ENCODE assay signal across 28 cellular contexts in genomic region chr18:78721986-78722385, GRCh38.
DNase-seq lines count a peak whose midpoint lies in the region; ATAC-seq, FAIRE-seq and TF ChIP-seq lines count a peak whose summit lies in the region.
"Had no signal": no experiment of that assay in that cellular context is flagged by ENCODE, and none has a peak within 500 bp of the region (broad histone marks: within the 10 kb centered on the region; RNA-seq: fewer than 3 reads in every experiment).

No MANE protein-coding gene starts in this region.

- no peak for TF ChIP-seq RAD21 in H1 (IDR thresholded peaks at IDR 0.05 in 1 of 2, conservative IDR thresholded peaks at IDR 0.05 in 1 of 2; ENCODE audit: low read depth in 2 of 2, low read length in 2 of 2)

- H3K4me1 Mint-ChIP-seq in H9 (peaks cover 44 to 49% of the 10 kb centered on the region in 2 experiments), neural progenitor cell (peaks cover 22% of the 10 kb centered on the region)
- H3K4me1 Mint-ChIP-seq: naive thymus-derived CD8-positive, alpha-beta T cell had no signal

- H4K20me1 ChIP-seq in H9 (ENCODE audit: control insufficient read depth, insufficient read depth, insufficient read length) (no peaks in the 10 kb centered on the region), H1 (replicated peaks in 1 of 2; ENCODE audit: control insufficient read depth in 1 of 2, insufficient read depth in 2 of 2, low read length in 2 of 2) (no peaks in the 10 kb centered on the region), neural progenitor cell (ENCODE audit: low read depth) (no peaks in the 10 kb centered on the region), smooth muscle cell (ENCODE audit: low read depth) (no peaks in the 10 kb centered on the region)

- no peak for TF ChIP-seq CTCF in H9 (conservative IDR thresholded peaks at IDR 0.05)
- TF ChIP-seq CTCF in H1 (IDR thresholded peaks at IDR 0.05; ENCODE audit: control extremely low read depth in 1 of 3, insufficient read depth in 1 of 3, low read depth in 1 of 3, low read length in 3 of 3) = no peak
- TF ChIP-seq CTCF in neural progenitor cell (IDR thresholded peaks at IDR 0.05) = no peak
- no peak for TF ChIP-seq CTCF in smooth muscle cell (IDR thresholded peaks at IDR 0.05; ENCODE audit: borderline replicate concordance, insufficient read depth, poor library complexity, severe bottlenecking)
- TF ChIP-seq CTCF in omental fat pad (IDR thresholded peaks at IDR 0.05) = no peak

- H4K91ac ChIP-seq in H9 (ENCODE audit: insufficient read length, low read depth, low read length) (no peak overlapping the region), H1 (replicated peaks; ENCODE audit: insufficient read length, low read length) (no peak overlapping the region)

- no peak overlapping the region for H2BK20ac ChIP-seq in H9 (ENCODE audit: low read depth, low read length, poor library complexity, severe bottlenecking)
- no peak overlapping the region for H2BK20ac ChIP-seq in H1 (ENCODE audit: low read length)

- H3K4me3 Mint-ChIP-seq in H9 (peak overlapping the region; percentile 24 to 40; a peak in 4 of 5 replicates), neural progenitor cell (no peak overlapping the region)
- H3K4me3 Mint-ChIP-seq: CD4-positive, alpha-beta T cell; IgD-negative memory B cell; naive thymus-derived CD8-positive, alpha-beta T cell; T-helper 1 cell treated with Interleukin-12 subunit alpha and Interleukin-12 subunit beta and Interleukin-4 antibody, amounts not matched to agents 30 μg/mL and 1 μg/mL, for 36 hours had no signal

- H2BK5ac ChIP-seq in H9 (ENCODE audit: insufficient read length, low read length) (no peak overlapping the region), H1 (ENCODE audit: low read depth, low read length) (no peak overlapping the region)

- no peak overlapping the region for H4K8ac ChIP-seq in H9 (replicated peaks; ENCODE audit: insufficient read length, low read depth, low read length)
- no peak overlapping the region for H4K8ac ChIP-seq in H1 (ENCODE audit: extremely low read depth, insufficient read depth, low read length)

- no peak for FAIRE-seq in H1 (lab: Jason Lieb, UNC)
- FAIRE-seq: colon, pancreas, RCC 7860 had no signal

- H3K27ac ChIP-seq in H9 (ENCODE audit: insufficient read length, low read depth, low read length) = no peak overlapping the region
- no peak overlapping the region for H3K27ac ChIP-seq in H1 (ENCODE audit: low read depth, low read length)
- no peak overlapping the region for H3K27ac ChIP-seq in neural progenitor cell
- H3K27ac ChIP-seq in smooth muscle cell (ENCODE audit: low read depth) = no peak overlapping the region
- H3K27ac ChIP-seq: foreskin keratinocyte, left lung, pancreas, right atrium auricular region, SK-N-MC, stomach, upper lobe of left lung had no signal

- H3K79me2 ChIP-seq in H9 (ENCODE audit: insufficient read depth, low read length) = no peaks in the 10 kb centered on the region
- no peaks in the 10 kb centered on the region for H3K79me2 ChIP-seq in H1 (ENCODE audit: control insufficient read depth in 1 of 2, insufficient read depth in 2 of 2, low read length in 2 of 2)
- H3K79me2 ChIP-seq in neural progenitor cell (ENCODE audit: low read depth) = no peaks in the 10 kb centered on the region
- no peaks in the 10 kb centered on the region for H3K79me2 ChIP-seq in smooth muscle cell (ENCODE audit: low read depth)

- H3K14ac ChIP-seq in H9 (ENCODE audit: insufficient read depth, low read length) = no peak overlapping the region
- no peak overlapping the region for H3K14ac ChIP-seq in H1 (ENCODE audit: insufficient read length)

- H3K23ac ChIP-seq in H9 (ENCODE audit: insufficient read length, low read depth, low read length) (no peak overlapping the region), H1 (ENCODE audit: insufficient read length) (no peak overlapping the region)

- H3K4me1 ChIP-seq in H9 (ENCODE audit: insufficient read depth, low read length) (peaks cover 14% of the 10 kb centered on the region; the same call in 1 of the 2 replicates), H1 (replicated peaks in 1 of 4; ENCODE audit: control insufficient read depth in 3 of 4, insufficient read depth in 4 of 4, low read length in 3 of 4) (peaks cover 7 to 31% (median 15%) of the 10 kb centered on the region in 4 experiments), neural progenitor cell (peaks cover 23% of the 10 kb centered on the region), smooth muscle cell (ENCODE audit: low read depth) (peaks cover 4% of the 10 kb centered on the region)
- H3K4me1 ChIP-seq: foreskin keratinocyte, left lung, pancreas, right atrium auricular region, upper lobe of left lung had no signal

- no peak for TF ChIP-seq POLR2A in H1 (IDR thresholded peaks at IDR 0.05; ENCODE audit: control extremely low read depth in 1 of 2, low read depth in 2 of 2, low read length in 2 of 2)

- no peaks in the 10 kb centered on the region for H3K36me3 ChIP-seq in H1 (ENCODE audit: control insufficient read depth in 2 of 4, insufficient read depth in 4 of 4, low read length in 3 of 4)
- H3K36me3 ChIP-seq in neural progenitor cell = no peaks in the 10 kb centered on the region
- no peaks in the 10 kb centered on the region for H3K36me3 ChIP-seq in smooth muscle cell (ENCODE audit: low read depth)
- H3K36me3 ChIP-seq: left lung, pancreas, right atrium auricular region, stomach, upper lobe of left lung had no signal

- no peak overlapping the region for H3K4ac ChIP-seq in H9 (ENCODE audit: low read depth, low read length)
- H3K4ac ChIP-seq in H1 (replicated peaks; ENCODE audit: insufficient read length, low read depth, low read length) = no peak overlapping the region

- no peak overlapping the region for H2BK120ac ChIP-seq in H9 (ENCODE audit: low read depth, low read length, poor library complexity, severe bottlenecking)
- no peak overlapping the region for H2BK120ac ChIP-seq in H1 (replicated peaks; ENCODE audit: low read depth, low read length)

- H3F3A ChIP-seq in neural progenitor cell (ENCODE audit: low read depth) (no peaks in the 10 kb centered on the region), smooth muscle cell (ENCODE audit: low read depth) (no peaks in the 10 kb centered on the region)

- H3K56ac ChIP-seq in H9 (ENCODE audit: insufficient read length, low read depth, low read length) (no peak overlapping the region), H1 (replicated peaks; ENCODE audit: insufficient read length, low read depth, low read length) (no peak overlapping the region)

- H3K27me3 Mint-ChIP-seq in H9 (ENCODE audit: low read depth) (peaks cover 10% of the 10 kb centered on the region), neural progenitor cell (ENCODE audit: insufficient read depth, low read depth) (peaks cover 8% of the 10 kb centered on the region)

- TF ChIP-seq EP300 in H1 (IDR thresholded peaks at IDR 0.05; ENCODE audit: borderline replicate concordance in 1 of 2, low read depth in 2 of 2, low read length in 2 of 2) = no peak

- H3K9me3 ChIP-seq in H9 (ENCODE audit: control insufficient read depth, low read depth, low read length) (no peaks in the 10 kb centered on the region), H1 (ENCODE audit: insufficient read depth in 2 of 2, low read depth in 1 of 2, low read length in 1 of 2) (no peaks in the 10 kb centered on the region; a peak in 1 of 4 replicates), neural progenitor cell (ENCODE audit: low read depth) (no peaks in the 10 kb centered on the region), smooth muscle cell (replicated peaks; ENCODE audit: low read depth) (no peaks in the 10 kb centered on the region)
- H3K9me3 ChIP-seq: left lung, pancreas, right atrium auricular region, stomach, upper lobe of left lung had no signal

- H3K9ac ChIP-seq in H9 (ENCODE audit: extremely low read depth, insufficient read length, low read length) = no peak overlapping the region
- no peak overlapping the region for H3K9ac ChIP-seq in H1 (replicated peaks in 1 of 4; ENCODE audit: extremely low read depth in 1 of 4, low read depth in 3 of 4, low read length in 3 of 4)
- H3K9ac ChIP-seq in neural progenitor cell = no peak overlapping the region
- H3K9ac ChIP-seq in smooth muscle cell (ENCODE audit: low read depth) = no peak overlapping the region

- CTCF ChIA-PET in H1 (lab: Charles Lee; ENCODE audit: partially characterized antibody) = interaction anchor here (1.1 kb wide), 1 partner anchor 8 kb away, joined by 3 read pairs; no protein-coding TSS in a partner anchor

- H2BK15ac ChIP-seq in H9 (ENCODE audit: low read depth, low read length) (no peak overlapping the region), H1 (ENCODE audit: low read length) (no peak overlapping the region)

- H3K27me3 ChIP-seq in H9 (ENCODE audit: insufficient read depth, low read length) (no peaks in the 10 kb centered on the region), H1 (replicated peaks in 1 of 4; ENCODE audit: control insufficient read depth in 3 of 4, extremely low read depth in 1 of 4, insufficient read depth in 3 of 4, low read length in 3 of 4) (peaks cover 0 to 8% (median 0%) of the 10 kb centered on the region in 4 experiments; a peak in 2 of 7 replicates), neural progenitor cell (peaks cover 24% of the 10 kb centered on the region), smooth muscle cell (ENCODE audit: low read depth) (peaks cover 19% of the 10 kb centered on the region)
- H3K27me3 ChIP-seq: foreskin keratinocyte, pancreas, right atrium auricular region, upper lobe of left lung had no signal

- H2AFZ ChIP-seq in H9 (ENCODE audit: low read length) (no peak overlapping the region), H1 (ENCODE audit: low read length) (no peak overlapping the region), neural progenitor cell (replicated peaks) (no peak overlapping the region), smooth muscle cell (ENCODE audit: low read depth) (no peak overlapping the region)

- peak; percentile 51 for DNase-seq in H9
- peak; percentile 93 for DNase-seq in NCI-H1092 treated with DMSO at 0.1 percent for 48 hours (lab: John Stamatoyannopoulos, UW)
- no peak for DNase-seq in H1 (ENCODE audit: low read depth in 1 of 2, low spot score in 2 of 2)
- DNase-seq in neural progenitor cell (ENCODE audit: low spot score) = no peak
- no peak for DNase-seq in smooth muscle cell (lab: John Stamatoyannopoulos, UW; ENCODE audit: unreplicated experiment)
- DNase-seq in OCI-M1 (lab: John Stamatoyannopoulos, UW) = no peak
- no peak for DNase-seq in omental fat pad (ENCODE audit: low spot score)
- DNase-seq: activated gamma-delta T cell treated with Interleukin-2 at 50 U/mL for 16 hours; effector memory CD4-positive, alpha-beta T cell; foreskin keratinocyte; GF-D8; naive thymus-derived CD8-positive, alpha-beta T cell; NCI-H1417; NCI-H2171; NCI-H69; pancreas; stomach; upper lobe of left lung had no signal

- peak overlapping the region in 2 of 3 experiments; percentile 57 to 97; a peak in 5 of 7 replicates for H3K27ac Mint-ChIP-seq in H9
- no peak overlapping the region for H3K27ac Mint-ChIP-seq in neural progenitor cell
- H3K27ac Mint-ChIP-seq: CD4-positive, alpha-beta T cell; IgD-negative memory B cell; naive thymus-derived CD8-positive, alpha-beta T cell; T-helper 1 cell treated with Interleukin-12 subunit alpha and Interleukin-12 subunit beta and Interleukin-4 antibody, amounts not matched to agents 30 μg/mL and 1 μg/mL, for 36 hours had no signal

- H3K79me1 ChIP-seq in H9 (ENCODE audit: insufficient read depth, low read depth, low read length, poor library complexity, severe bottlenecking) (no peaks in the 10 kb centered on the region), H1 (ENCODE audit: low read depth, low read length) (no peaks in the 10 kb centered on the region)

- no peaks in the 10 kb centered on the region for H3K23me2 ChIP-seq in H9 (ENCODE audit: insufficient read length, low read depth, low read length, poor library complexity, severe bottlenecking)
- H3K23me2 ChIP-seq in H1 (ENCODE audit: low read depth, low read length) = no peaks in the 10 kb centered on the region

- no peak for ATAC-seq in HG03139 (IDR thresholded peaks at IDR 0.05; ENCODE audit: unreplicated experiment)
- no peak for ATAC-seq in omental fat pad (ENCODE audit: low FRiP score)
- ATAC-seq: esophagus mucosa; foreskin keratinocyte; left lung; naive thymus-derived CD8-positive, alpha-beta T cell had no signal

- H2AK5ac ChIP-seq in H9 (ENCODE audit: insufficient read length, low read length) = no peak overlapping the region
- no peak overlapping the region for H2AK5ac ChIP-seq in H1 (ENCODE audit: low read depth, low read length)

- H3K9me3 Mint-ChIP-seq in H9 (no peaks in the 10 kb centered on the region; a peak in 2 of 5 replicates), neural progenitor cell (peaks cover 7% of the 10 kb centered on the region)
- H3K9me3 Mint-ChIP-seq: CD4-positive, alpha-beta T cell; naive thymus-derived CD8-positive, alpha-beta T cell; T-helper 1 cell treated with Interleukin-12 subunit alpha and Interleukin-12 subunit beta and Interleukin-4 antibody, amounts not matched to agents 30 μg/mL and 1 μg/mL, for 36 hours had no signal

- H3K18ac ChIP-seq in H9 (ENCODE audit: insufficient read length, low read depth, low read length) (no peak overlapping the region), H1 (ENCODE audit: extremely low read depth, low read length) (no peak overlapping the region)

- H4K5ac ChIP-seq in H9 (ENCODE audit: insufficient read length, low read depth, low read length) (no peak overlapping the region), H1 (ENCODE audit: insufficient read length, low read depth, low read length) (no peak overlapping the region)

- H3K4me3 ChIP-seq in H1 (ENCODE audit: extremely low read depth in 1 of 4, insufficient read depth in 2 of 4, low read depth in 3 of 4, low read length in 4 of 4) (peak overlapping the region in 1 of 4 experiments; percentile 43; a peak in 2 of 8 replicates), neural progenitor cell (no peak overlapping the region), smooth muscle cell (no peak overlapping the region)
- H3K4me3 ChIP-seq: left lung, pancreas, right atrium auricular region, SK-N-MC, stomach, upper lobe of left lung had no signal

- POLR2A ChIA-PET in H1 (lab: Charles Lee; ENCODE audit: partially characterized antibody) = no interaction called here

- no CpG with 5 or more reads among the region's 9 CpGs for WGBS in H9 (ENCODE audit: extremely low coverage, insufficient read length, low lambda C conversion rate)
- WGBS in H1 (ENCODE audit: extremely low coverage in 1 of 2, insufficient coverage in 1 of 2, insufficient read length in 1 of 2, insufficient replicate concordance in 2 of 2, low coverage in 1 of 2, low lambda C conversion rate in 2 of 2, missing lambda C conversion rate in 1 of 2), 2 experiments = 10% methylated on average over 9 of the region's 9 CpGs; no CpG with 5 or more reads in 1 of the 2 experiments
- WGBS in smooth muscle cell (ENCODE audit: low lambda C conversion rate) = 50% methylated on average over 9 of the region's 9 CpGs

- H3K36me3 Mint-ChIP-seq in H9 (ENCODE audit: insufficient read depth in 1 of 3, low read depth in 3 of 3) (peaks cover 0 to 9% (median 4%) of the 10 kb centered on the region in 3 experiments; a peak in 4 of 7 replicates), neural progenitor cell (peaks cover 3% of the 10 kb centered on the region)
- H3K36me3 Mint-ChIP-seq: naive thymus-derived CD8-positive, alpha-beta T cell had no signal

- no peak overlapping the region for H2BK12ac ChIP-seq in H9 (ENCODE audit: insufficient read length, low read depth, low read length)
- H2BK12ac ChIP-seq in H1 (ENCODE audit: low read depth, low read length) = no peak overlapping the region

- H3T11ph ChIP-seq in H9 (ENCODE audit: low read length) = no peak overlapping the region

- H3K4me2 ChIP-seq in H9 (ENCODE audit: insufficient read depth, insufficient read length, low read length) = peak overlapping the region; percentile 32
- peak overlapping the region; percentile 52 to 65 for H3K4me2 ChIP-seq in H1 (ENCODE audit: insufficient read depth in 1 of 2, low read depth in 2 of 2, low read length in 2 of 2)
- peak overlapping the region; percentile 8 for H3K4me2 ChIP-seq in neural progenitor cell
- H3K4me2 ChIP-seq in smooth muscle cell = no peak overlapping the region

Comparison
In these comparisons a context has a peak if more than half of its experiments do, and no peak if none do; other contexts are left out.
1. DNase-seq: peak in H9 (single experiment) and NCI-H1092 treated with DMSO at 0.1 percent for 48 hours (single experiment); none in H1 (0 of 2), neural progenitor cell (single experiment), smooth muscle cell (single experiment), OCI-M1 (single experiment) and omental fat pad (single experiment).